Comparison of ENCODE assay signal across 22 cellular contexts in genomic region chr5:140566665-140567064, GRCh38. TPM values are rescaled to one million over a fixed set of nuclear protein-coding genes. Genes with fewer than 3 reads are reported as not detected.
DNase-seq lines count a peak whose midpoint lies in the region; ATAC-seq, FAIRE-seq and TF ChIP-seq lines count a peak whose summit lies in the region.
"Had no signal": no experiment of that assay in that cellular context is flagged by ENCODE, and none has a peak within 500 bp of the region (broad histone marks: within the 10 kb centered on the region; RNA-seq: fewer than 3 reads in every experiment).

No MANE protein-coding gene starts in this region.

- no peak overlapping the region for H4K5ac ChIP-seq in IMR-90 (ENCODE audit: low read depth, low read length)

- H3K27ac ChIP-seq in IMR-90 (ENCODE audit: insufficient read depth, low read length) (no peak overlapping the region), K562 (ENCODE audit: extremely low read depth, low read depth, low read length) (no peak overlapping the region; the same call in 2 of the 3 replicates), neutrophil (peak overlapping the region; percentile 93)
- H3K27ac ChIP-seq: thoracic aorta, VCaP had no signal

- no peak; the same call in 1 of the 2 replicates for TF ChIP-seq EP300 in K562 (IDR thresholded peaks at IDR 0.05; ENCODE audit: low read length)

- 90% methylated on average over 3 of the region's 5 CpGs; no CpG with 5 or more reads in 1 of the 2 experiments for WGBS in IMR-90 (ENCODE audit: extremely low coverage in 2 of 2, insufficient read length in 1 of 2), 2 experiments
- 79% methylated on average over 5 of the region's 5 CpGs for WGBS in K562 (ENCODE audit: insufficient coverage, low coverage, missing lambda C conversion rate)

- no peaks in the 10 kb centered on the region for H3K27me3 Mint-ChIP-seq in activated CD4-positive, alpha-beta T cell treated with anti-CD3 and anti-CD28 coated beads for 36 hours

- H3K4me1 ChIP-seq in IMR-90 (ENCODE audit: control insufficient read depth, insufficient read depth, low read length): peaks cover 8% of the 10 kb centered on the region
- peaks cover 26 to 38% of the 10 kb centered on the region in 2 experiments for H3K4me1 ChIP-seq in K562 (replicated peaks in 1 of 2; ENCODE audit: control insufficient read depth in 2 of 2, insufficient read depth in 2 of 2, low read length in 2 of 2)
- H3K4me1 ChIP-seq in neutrophil (ENCODE audit: control insufficient read depth in 1 of 2, insufficient read depth in 1 of 2, low read depth in 1 of 2, low read length in 1 of 2): peaks cover 34 to 51% of the 10 kb centered on the region in 2 experiments

- TF ChIP-seq RAD21 in IMR-90 (IDR thresholded peaks at IDR 0.05; ENCODE audit: low read length) (no peak), K562 (CRISPR knock-in tag; conservative IDR thresholded peaks at IDR 0.05 in 1 of 2, IDR thresholded peaks at IDR 0.05 in 1 of 2) (no peak)

- no peak overlapping the region for H4K91ac ChIP-seq in IMR-90 (ENCODE audit: insufficient read depth, low read depth, low read length)

- no peak overlapping the region for H2AFZ ChIP-seq in IMR-90 (replicated peaks; ENCODE audit: low read length, poor library complexity)
- H2AFZ ChIP-seq in K562 (ENCODE audit: low read depth, low read length): no peak overlapping the region

- H3K56ac ChIP-seq in IMR-90 (ENCODE audit: extremely low read depth, insufficient read depth, low read length): no peak overlapping the region

- no peak overlapping the region for H3K4ac ChIP-seq in IMR-90 (ENCODE audit: low read depth, low read length)

- in situ Hi-C loops in IMR-90 (cut with MboI; ENCODE audit: low sequenced_read_pairs): no loop called here
- in situ Hi-C loops in K562 (cut with MboI): loop anchor here (5.0 kb wide), 1 partner anchor 76 kb away; no protein-coding TSS in a partner anchor

- H3K18ac ChIP-seq in IMR-90 (ENCODE audit: low read depth, low read length): no peak overlapping the region

- no peak overlapping the region for H2BK20ac ChIP-seq in IMR-90 (ENCODE audit: low read depth, low read length)

- no peak overlapping the region for H2BK120ac ChIP-seq in IMR-90 (ENCODE audit: low read depth, low read length)

- POLR2A ChIA-PET in activated CD4-positive, alpha-beta T cell treated with anti-CD3 and anti-CD28 coated beads for 36 hours (lab: Charles Lee): interaction anchor here (0.7 kb wide), 1 partner anchor 13 kb away, joined by 4 read pairs; no protein-coding TSS in a partner anchor
- POLR2A ChIA-PET in IMR-90 (lab: Charles Lee; ENCODE audit: unreplicated experiment): no interaction called here
- POLR2A ChIA-PET in K562 (lab: Yijun Ruan, JAX): interaction anchor here (0.6 to 1.8 kb wide), 5 partner anchors 10 to 152 kb away, joined by 3 to 12 read pairs (median 3); no protein-coding TSS in a partner anchor

- no peak overlapping the region for H4K8ac ChIP-seq in IMR-90 (ENCODE audit: low read depth in 2 of 2, low read length in 2 of 2)

- H3K36me3 Mint-ChIP-seq in activated CD4-positive, alpha-beta T cell treated with anti-CD3 and anti-CD28 coated beads for 36 hours (ENCODE audit: low read depth): peaks cover 42% of the 10 kb centered on the region

- no peaks in the 10 kb centered on the region for H3K9me3 Mint-ChIP-seq in activated CD4-positive, alpha-beta T cell treated with anti-CD3 and anti-CD28 coated beads for 36 hours (ENCODE audit: low read depth)
- H3K9me3 Mint-ChIP-seq: nephron progenitor cell had no signal

- peaks cover 28% of the 10 kb centered on the region for H3K36me3 ChIP-seq in IMR-90 (ENCODE audit: control insufficient read depth, insufficient read depth, low read length)
- H3K36me3 ChIP-seq in K562 (ENCODE audit: control insufficient read depth, insufficient read depth, low read length): peaks cover 43% of the 10 kb centered on the region
- H3K36me3 ChIP-seq in neutrophil: peaks cover 5% of the 10 kb centered on the region

- H2AK5ac ChIP-seq in IMR-90 (ENCODE audit: low read depth, low read length): no peak overlapping the region

- H2AK9ac ChIP-seq in IMR-90 (replicated peaks; ENCODE audit: low read depth, low read length, poor library complexity): peak overlapping the region; percentile 13

- ATAC-seq in activated CD4-positive, alpha-beta T cell treated with anti-CD3 and anti-CD28 coated beads for 36 hours: no peak
- no peak for ATAC-seq in IMR-90 (ENCODE audit: low read depth)
- no peak for ATAC-seq in K562
- ATAC-seq in HG02970 (IDR thresholded peaks at IDR 0.05; ENCODE audit: low FRiP score, unreplicated experiment): no peak
- ATAC-seq: HepG2, sciatic nerve had no signal

- H3K9ac ChIP-seq in IMR-90 (ENCODE audit: low read depth, low read length) (no peak overlapping the region), K562 (ENCODE audit: insufficient read depth in 1 of 2, low read depth in 2 of 2, low read length in 2 of 2) (peak overlapping the region in 1 of 2 experiments; percentile 93; a peak in 2 of 4 replicates)

- no peak overlapping the region for H2BK5ac ChIP-seq in IMR-90 (ENCODE audit: low read depth, low read length, poor library complexity, severe bottlenecking)

- intact Hi-C loops in activated CD4-positive, alpha-beta T cell treated with anti-CD3 and anti-CD28 coated beads for 36 hours (cut with DNase I, micrococcal nuclease): no loop called here
- intact Hi-C loops in IMR-90 (cut with micrococcal nuclease) (no loop called here), K562 (cut with micrococcal nuclease) (no loop called here)

- H3K9me3 ChIP-seq in IMR-90 (ENCODE audit: control insufficient read depth, insufficient read depth, low read length): no peaks in the 10 kb centered on the region
- H3K9me3 ChIP-seq in K562 (replicated peaks; ENCODE audit: control insufficient read depth, insufficient read depth, low read depth, low read length): no peaks in the 10 kb centered on the region
- no peaks in the 10 kb centered on the region for H3K9me3 ChIP-seq in neutrophil
- H3K9me3 ChIP-seq: thoracic aorta had no signal

- H3K4me3 ChIP-seq in IMR-90 (ENCODE audit: insufficient read depth, low read depth, low read length) (no peak overlapping the region), K562 (no peak overlapping the region), neutrophil (ENCODE audit: low read depth in 1 of 2, low read length in 1 of 2) (no peak overlapping the region)
- H3K4me3 ChIP-seq: lung, thoracic aorta had no signal

- dilution Hi-C loops in IMR-90 (cut with HindIII; ENCODE audit: low sequenced_read_pairs, unreplicated experiment): no loop called here

- no peak overlapping the region for H3K14ac ChIP-seq in IMR-90 (replicated peaks; ENCODE audit: low read depth, low read length)

- H3K79me1 ChIP-seq in IMR-90 (ENCODE audit: low read depth in 1 of 2, low read length in 2 of 2): peaks cover 27 to 54% of the 10 kb centered on the region in 2 experiments

- CTCF ChIA-PET in activated CD4-positive, alpha-beta T cell treated with anti-CD3 and anti-CD28 coated beads for 36 hours (lab: Charles Lee): interaction anchor here (0.8 kb wide), 1 partner anchor 68 kb away, joined by 3 read pairs; no protein-coding TSS in a partner anchor
- CTCF ChIA-PET in IMR-90 (lab: Yijun Ruan, JAX): no interaction called here
- CTCF ChIA-PET in K562 (lab: Yijun Ruan, JAX; ENCODE audit: low intra/inter-chr PET ratio): no interaction called here

- DNase-seq in activated CD4-positive, alpha-beta T cell treated with anti-CD3 and anti-CD28 coated beads for 36 hours: no peak
- no peak for DNase-seq in activated CD4-positive, alpha-beta T cell treated with anti-CD3 and anti-CD28 coated beads for 4 hours
- no peak for DNase-seq in IMR-90
- peak in 2 of 4 experiments; percentile 23 to 37 for DNase-seq in K562 (ENCODE audit: extremely low read depth in 1 of 4, low spot score in 3 of 4)
- DNase-seq in stimulated activated CD4-positive, alpha-beta T cell treated with anti-CD3 and anti-CD28 coated beads, Interleukin-12 subunit alpha, Interleukin-12 subunit beta, amount 100 ng/mL, for 4 hours: no peak
- no peak for DNase-seq in NOMO-1 treated with dmso at 0.1 percent for 144 hours (lab: John Stamatoyannopoulos, UW; ENCODE audit: unreplicated experiment)
- DNase-seq: aorta, COR-L47, HCEC 1CT, NCI-H2081 treated with DMSO at 0.1 percent for 48 hours, NCI-H69, nephron progenitor cell had no signal

- peaks cover 36% of the 10 kb centered on the region for H3K79me2 ChIP-seq in K562 (ENCODE audit: control insufficient read depth, insufficient read depth, low read length)

- H3K27ac Mint-ChIP-seq in activated CD4-positive, alpha-beta T cell treated with anti-CD3 and anti-CD28 coated beads for 36 hours: peak overlapping the region; percentile 67
- H3K27ac Mint-ChIP-seq: nephron progenitor cell had no signal

- H4K20me1 ChIP-seq in IMR-90 (ENCODE audit: insufficient read depth, low read length): no peaks in the 10 kb centered on the region
- no peaks in the 10 kb centered on the region for H4K20me1 ChIP-seq in K562 (replicated peaks; ENCODE audit: control insufficient read depth, insufficient read depth, low read length)

- FAIRE-seq in K562 (lab: Jason Lieb, UNC): peak; percentile 42
- FAIRE-seq: A204.1, colon, G401.6, HepG2 had no signal

- H3K27me3 ChIP-seq in IMR-90 (ENCODE audit: control insufficient read depth, insufficient read depth, low read length) (no peaks in the 10 kb centered on the region), K562 (ENCODE audit: control insufficient read depth in 2 of 2, insufficient read depth in 2 of 2, low read length in 2 of 2) (no peaks in the 10 kb centered on the region), neutrophil (no peaks in the 10 kb centered on the region)

- TF ChIP-seq POLR2A in IMR-90 (IDR thresholded peaks at IDR 0.05; ENCODE audit: low read depth, low read length): no peak
- TF ChIP-seq POLR2A in K562 (conservative IDR thresholded peaks at IDR 0.05): no peak

- H3K4me2 ChIP-seq in IMR-90 (ENCODE audit: low read depth, low read length) (no peak overlapping the region), K562 (ENCODE audit: insufficient read depth, low read length) (peak overlapping the region; percentile 99; the same call in 1 of the 2 replicates)

- no peak overlapping the region for H2BK15ac ChIP-seq in IMR-90 (ENCODE audit: low read depth, low read length)

- BruUV-seq in IMR-90 (replicated peaks; lab: Mats Ljungman, UMichigan) (no TSS peak), K562 (replicated peaks; lab: Mats Ljungman, UMichigan) (no TSS peak)

- peaks cover 58% of the 10 kb centered on the region for H3K4me1 Mint-ChIP-seq in activated CD4-positive, alpha-beta T cell treated with anti-CD3 and anti-CD28 coated beads for 36 hours

- TF ChIP-seq CTCF in IMR-90 (conservative IDR thresholded peaks at IDR 0.05; ENCODE audit: low read depth, low read length): no peak
- no peak for TF ChIP-seq CTCF in K562 (IDR thresholded peaks at IDR 0.05 in 2 of 3, conservative IDR thresholded peaks at IDR 0.05 in 1 of 3; ENCODE audit: insufficient read depth in 2 of 3, low read depth in 1 of 3, low read length in 3 of 3)
- TF ChIP-seq CTCF in neutrophil (IDR thresholded peaks at IDR 0.05): no peak

- peaks cover 19% of the 10 kb centered on the region for H3K9me1 ChIP-seq in IMR-90 (ENCODE audit: insufficient read depth, low read length)
- no peaks in the 10 kb centered on the region for H3K9me1 ChIP-seq in K562 (ENCODE audit: control insufficient read depth, insufficient read depth, low read length)

- no peak overlapping the region for H3K4me3 Mint-ChIP-seq in activated CD4-positive, alpha-beta T cell treated with anti-CD3 and anti-CD28 coated beads for 36 hours

- no peak overlapping the region for H3K23ac ChIP-seq in IMR-90 (ENCODE audit: low read depth, low read length)

RNA-seq across cellular contexts. Expression of gene SLC35A4, which starts 2.0 kb away (rescaled TPM):
- 10 to 100 TPM; 61.8 to 65.4 TPM for total RNA-seq in activated CD4-positive, alpha-beta T cell treated with anti-CD3 and anti-CD28 coated beads for 36 hours
- total RNA-seq in IMR-90 (2012; rRNA removed) (17.2 and 19.2 TPM in 2 replicates), K562 (2014; rRNA removed) (21.8 and 37.3 TPM in 2 replicates), K562 (2014; rRNA removed; fragmentation: Illumina TruSeq; extraction: Trizol) (23.8 and 26.1 TPM in 2 replicates), K562 (2015; rRNA removed; fragmentation: Illumina TruSeq; extraction: Trizol) (23.9 and 24.8 TPM in 2 replicates), K562 (2021) (115 and 125 TPM in 2 replicates)
- polyA plus RNA-seq in IMR-90 (2012; rRNA removed) (66.4 and 69.7 TPM in 2 replicates), K562 (2011; rRNA removed) (110 and 134 TPM in 2 replicates), K562 (2014; fragmentation: Illumina TruSeq; extraction: Trizol) (141 and 171 TPM in 2 replicates), K562 (2014; fragmentation: Nextera tagmentation; extraction: Ambion mirVana) (10 to 100 TPM; 30.0 to 42.5 TPM), K562 (2014; rRNA removed) (62.2 and 69.6 TPM in 2 replicates)
- polyA plus RNA-seq in IMR-90 (2012; cell fraction: cytosol; rRNA removed): 47.0 and 70.6 TPM in 2 replicates
- polyA plus RNA-seq in IMR-90 (2012; cell fraction: nucleus; rRNA removed; ENCODE audit: low replicate concordance): 35.4 and 42.1 TPM in 2 replicates
- 37.3 and 95.2 TPM in 2 replicates for total RNA-seq in K562 (2011; cell fraction: chromatin; rRNA removed; ENCODE audit: low replicate concordance)
- total RNA-seq in K562 (2011; cell fraction: nucleolus; rRNA removed): 37.6 and 42.7 TPM in 2 replicates
- 57.9 and 59.2 TPM in 2 replicates for total RNA-seq in K562 (2011; cell fraction: nucleoplasm; rRNA removed)
- polyA plus RNA-seq in K562 (2011; cell fraction: cytosol; rRNA removed): 159 and 169 TPM in 2 replicates
- polyA plus RNA-seq in K562 (2011; cell fraction: nucleus; rRNA removed): 65.9 and 94.9 TPM in 2 replicates
- 118 and 226 TPM in 2 replicates for polyA plus RNA-seq in K562 (2012)
- 78.8 and 99.8 TPM in 2 replicates for polyA minus RNA-seq in K562 (2011; rRNA and poly(A)+ RNA removed)
- polyA minus RNA-seq in K562 (2011; cell fraction: cytosol; rRNA and poly(A)+ RNA removed): 34.6 and 53.7 TPM in 2 replicates
- 18.6 and 24.8 TPM in 2 replicates for polyA minus RNA-seq in K562 (2011; cell fraction: nucleus; rRNA and poly(A)+ RNA removed)

RNA-seq across cellular contexts. Expression of gene APBB3, which starts 2.3 kb away (rescaled TPM):
- 10 to 100 TPM; 12.8 to 19.0 TPM for total RNA-seq in activated CD4-positive, alpha-beta T cell treated with anti-CD3 and anti-CD28 coated beads for 36 hours
- total RNA-seq in IMR-90 (2012; rRNA removed): 6.6 and 8.1 TPM in 2 replicates
- 21.4 and 23.8 TPM in 2 replicates for polyA plus RNA-seq in IMR-90 (2012; rRNA removed)
- 13.8 and 13.9 TPM in 2 replicates for polyA plus RNA-seq in IMR-90 (2012; cell fraction: cytosol; rRNA removed)
- 215 and 346 TPM in 2 replicates for polyA plus RNA-seq in IMR-90 (2012; cell fraction: nucleus; rRNA removed; ENCODE audit: low replicate concordance)
- 125 and 232 TPM in 2 replicates for total RNA-seq in K562 (2011; cell fraction: chromatin; rRNA removed; ENCODE audit: low replicate concordance)
- 136 and 142 TPM in 2 replicates for total RNA-seq in K562 (2011; cell fraction: nucleolus; rRNA removed)
- 117 and 134 TPM in 2 replicates for total RNA-seq in K562 (2011; cell fraction: nucleoplasm; rRNA removed)
- total RNA-seq in K562 (2014; rRNA removed): 9.9 and 12.1 TPM in 2 replicates
- 5.4 and 6.4 TPM in 2 replicates for total RNA-seq in K562 (2014; rRNA removed; fragmentation: Illumina TruSeq; extraction: Trizol)
- 5.7 and 6.0 TPM in 2 replicates for total RNA-seq in K562 (2015; rRNA removed; fragmentation: Illumina TruSeq; extraction: Trizol)
- 14.3 and 18.7 TPM in 2 replicates for total RNA-seq in K562 (2021)
- polyA plus RNA-seq in K562 (2011; rRNA removed): 20.5 and 40.7 TPM in 2 replicates
- 17.1 and 26.5 TPM in 2 replicates for polyA plus RNA-seq in K562 (2011; cell fraction: cytosol; rRNA removed)
- polyA plus RNA-seq in K562 (2011; cell fraction: nucleus; rRNA removed): 270 and 329 TPM in 2 replicates
- 13.3 and 31.2 TPM in 2 replicates for polyA plus RNA-seq in K562 (2012)
- 9.5 TPM in 2 replicates for polyA plus RNA-seq in K562 (2014; fragmentation: Illumina TruSeq; extraction: Trizol)
- under 1 TPM; 0.17 to 0.67 TPM for polyA plus RNA-seq in K562 (2014; fragmentation: Nextera tagmentation; extraction: Ambion mirVana)
- polyA plus RNA-seq in K562 (2014; rRNA removed): 24.3 and 25.8 TPM in 2 replicates
- polyA minus RNA-seq in K562 (2011; rRNA and poly(A)+ RNA removed): 14.5 and 17.3 TPM in 2 replicates
- polyA minus RNA-seq in K562 (2011; cell fraction: cytosol; rRNA and poly(A)+ RNA removed): 4.3 and 8.7 TPM in 2 replicates
- 44.6 and 58.9 TPM in 2 replicates for polyA minus RNA-seq in K562 (2011; cell fraction: nucleus; rRNA and poly(A)+ RNA removed)

RNA-seq across cellular contexts. Expression of gene SRA1, which starts 9.4 kb away (rescaled TPM):
- 10 to 100 TPM; 33.2 to 47.3 TPM for total RNA-seq in activated CD4-positive, alpha-beta T cell treated with anti-CD3 and anti-CD28 coated beads for 36 hours
- total RNA-seq in IMR-90 (2012; rRNA removed) (52.9 and 53.9 TPM in 2 replicates), K562 (2014; rRNA removed) (45.0 and 58.1 TPM in 2 replicates), K562 (2014; rRNA removed; fragmentation: Illumina TruSeq; extraction: Trizol) (31.6 and 31.8 TPM in 2 replicates), K562 (2015; rRNA removed; fragmentation: Illumina TruSeq; extraction: Trizol) (30.5 and 35.2 TPM in 2 replicates), K562 (2021) (45.8 and 47.4 TPM in 2 replicates)
- polyA plus RNA-seq in IMR-90 (2012; rRNA removed) (54.8 TPM in 2 replicates), K562 (2011; rRNA removed) (38.8 and 41.3 TPM in 2 replicates), K562 (2014; fragmentation: Illumina TruSeq; extraction: Trizol) (43.6 and 49.5 TPM in 2 replicates), K562 (2014; fragmentation: Nextera tagmentation; extraction: Ambion mirVana) (10 to 100 TPM; 24.1 to 33.6 TPM), K562 (2014; rRNA removed) (44.4 and 50.8 TPM in 2 replicates)
- polyA plus RNA-seq in IMR-90 (2012; cell fraction: cytosol; rRNA removed): 33.8 and 41.7 TPM in 2 replicates
- polyA plus RNA-seq in IMR-90 (2012; cell fraction: nucleus; rRNA removed; ENCODE audit: low replicate concordance): 59.4 and 90.9 TPM in 2 replicates
- 44.2 and 57.1 TPM in 2 replicates for total RNA-seq in K562 (2011; cell fraction: chromatin; rRNA removed; ENCODE audit: low replicate concordance)
- 30.1 and 33.9 TPM in 2 replicates for total RNA-seq in K562 (2011; cell fraction: nucleolus; rRNA removed)
- 35.3 and 37.7 TPM in 2 replicates for total RNA-seq in K562 (2011; cell fraction: nucleoplasm; rRNA removed)
- polyA plus RNA-seq in K562 (2011; cell fraction: cytosol; rRNA removed): 33.4 and 34.1 TPM in 2 replicates
- polyA plus RNA-seq in K562 (2011; cell fraction: nucleus; rRNA removed): 40.8 and 53.9 TPM in 2 replicates
- polyA plus RNA-seq in K562 (2012): 36.1 and 39.8 TPM in 2 replicates
- polyA minus RNA-seq in K562 (2011; rRNA and poly(A)+ RNA removed): 19.8 and 24.2 TPM in 2 replicates
- polyA minus RNA-seq in K562 (2011; cell fraction: cytosol; rRNA and poly(A)+ RNA removed): 17.1 and 24.6 TPM in 2 replicates
- polyA minus RNA-seq in K562 (2011; cell fraction: nucleus; rRNA and poly(A)+ RNA removed): 13.3 and 20.3 TPM in 2 replicates

RNA-seq across cellular contexts. Expression of gene EIF4EBP3, which starts 19.2 kb away (rescaled TPM):
- 10 to 100 TPM; 15.8 to 17.3 TPM for total RNA-seq in activated CD4-positive, alpha-beta T cell treated with anti-CD3 and anti-CD28 coated beads for 36 hours
- total RNA-seq in IMR-90 (2012; rRNA removed) (0.28 and 0.36 TPM in 2 replicates), K562 (2014; rRNA removed) (1.3 and 2.3 TPM in 2 replicates), K562 (2014; rRNA removed; fragmentation: Illumina TruSeq; extraction: Trizol) (2.5 and 3.8 TPM in 2 replicates), K562 (2015; rRNA removed; fragmentation: Illumina TruSeq; extraction: Trizol) (0.72 and 1.3 TPM in 2 replicates), K562 (2021) (5.7 and 7.7 TPM in 2 replicates)
- polyA plus RNA-seq in IMR-90 (2012; rRNA removed) (1.7 and 2.1 TPM in 2 replicates), K562 (2011; rRNA removed) (3.1 and 4.7 TPM in 2 replicates), K562 (2014; fragmentation: Illumina TruSeq; extraction: Trizol) (3.1 and 4.1 TPM in 2 replicates), K562 (2014; fragmentation: Nextera tagmentation; extraction: Ambion mirVana) (1 to 10 TPM; 5.0 to 7.5 TPM), K562 (2014; rRNA removed) (3.4 and 4.0 TPM in 2 replicates)
- 0.38 and 1.7 TPM in 2 replicates for polyA plus RNA-seq in IMR-90 (2012; cell fraction: cytosol; rRNA removed)
- 1.2 and 3.6 TPM in 2 replicates for polyA plus RNA-seq in IMR-90 (2012; cell fraction: nucleus; rRNA removed; ENCODE audit: low replicate concordance)
- total RNA-seq in K562 (2011; cell fraction: chromatin; rRNA removed; ENCODE audit: low replicate concordance): 4.1 TPM in 1 of 2 replicates, not detected in the other
- total RNA-seq in K562 (2011; cell fraction: nucleolus; rRNA removed): 3.3 TPM in 1 of 2 replicates, not detected in the other
- 3.9 TPM in 1 of 2 replicates, not detected in the other for total RNA-seq in K562 (2011; cell fraction: nucleoplasm; rRNA removed)
- 3.2 and 5.0 TPM in 2 replicates for polyA plus RNA-seq in K562 (2011; cell fraction: cytosol; rRNA removed)
- 3.0 and 4.1 TPM in 2 replicates for polyA plus RNA-seq in K562 (2011; cell fraction: nucleus; rRNA removed)
- 5.0 and 8.7 TPM in 2 replicates for polyA plus RNA-seq in K562 (2012)
- polyA minus RNA-seq in K562 (2011; rRNA and poly(A)+ RNA removed): 0.56 and 3.0 TPM in 2 replicates
- not detected in 2 replicates for polyA minus RNA-seq in K562 (2011; cell fraction: cytosol; rRNA and poly(A)+ RNA removed)
- polyA minus RNA-seq in K562 (2011; cell fraction: nucleus; rRNA and poly(A)+ RNA removed): 0.67 and 0.89 TPM in 2 replicates
